1 cellular context compared by ENCODE assay signal in the genomic region with DNA sequence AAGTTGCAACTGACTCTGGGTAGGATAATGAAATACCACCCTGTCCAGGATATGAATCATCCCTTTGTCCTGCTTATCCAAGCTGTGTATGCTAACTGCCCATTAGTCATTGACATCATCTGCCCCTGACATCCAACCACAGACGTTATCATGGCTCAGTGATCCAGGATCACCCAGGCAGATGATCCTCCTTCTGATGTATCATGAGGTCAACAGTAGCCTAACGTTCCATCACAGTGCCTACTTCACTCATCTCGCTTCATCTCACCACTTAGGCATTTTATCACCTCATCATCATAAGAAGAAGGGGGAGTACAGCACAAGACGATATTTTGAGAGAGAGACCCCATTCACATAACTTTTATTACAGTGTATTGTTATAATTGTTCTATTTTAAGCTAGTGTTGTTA.
TF ChIP-seq lines count a peak whose summit lies in the region.

No MANE protein-coding gene starts in this region.

TF ChIP-seq in GM12878, 131 proteins besides CTCF, POLR2A, EP300 and RAD21:
- TF ChIP-seq JUNB (IDR thresholded peaks at IDR 0.05) = no peak
- no peak for TF ChIP-seq MEF2A (IDR thresholded peaks at IDR 0.05; ENCODE audit: insufficient read depth, low read depth, low read length)
- TF ChIP-seq ZNF24 (IDR thresholded peaks at IDR 0.05) = no peak
- TF ChIP-seq SIN3A (IDR thresholded peaks at IDR 0.05; ENCODE audit: low read depth, low read length) = no peak
- TF ChIP-seq ETV6 (conservative IDR thresholded peaks at IDR 0.05 in 1 of 2, IDR thresholded peaks at IDR 0.05 in 1 of 2; ENCODE audit: borderline replicate concordance in 1 of 2, low read depth in 1 of 2) = no peak
- TF ChIP-seq RELA (IDR thresholded peaks at IDR 0.05; ENCODE audit: borderline replicate concordance, partially characterized antibody) = no peak
- no peak for TF ChIP-seq ZZZ3 (IDR thresholded peaks at IDR 0.05; ENCODE audit: control insufficient read depth, insufficient read length, low read depth)
- no peak for TF ChIP-seq JUND (IDR thresholded peaks at IDR 0.05; ENCODE audit: low read depth, low read length)
- no peak for TF ChIP-seq ESRRA (IDR thresholded peaks at IDR 0.05; ENCODE audit: low read length)
- TF ChIP-seq ZNF217 (IDR thresholded peaks at IDR 0.05) = no peak
- TF ChIP-seq TCF3 (IDR thresholded peaks at IDR 0.05; ENCODE audit: borderline replicate concordance, insufficient read depth, low read depth, low read length) = no peak
- TF ChIP-seq BMI1 (IDR thresholded peaks at IDR 0.05; ENCODE audit: borderline replicate concordance) = no peak
- no peak for TF ChIP-seq WRNIP1 (IDR thresholded peaks at IDR 0.05; ENCODE audit: borderline replicate concordance, low read depth, low read length)
- TF ChIP-seq ZNF622 (IDR thresholded peaks at IDR 0.05) = no peak
- no peak for TF ChIP-seq SMARCA5 (IDR thresholded peaks at IDR 0.05)
- TF ChIP-seq POU2F2 (IDR thresholded peaks at IDR 0.05; ENCODE audit: borderline replicate concordance, low read depth, low read length) = no peak
- TF ChIP-seq, protein P1, sequence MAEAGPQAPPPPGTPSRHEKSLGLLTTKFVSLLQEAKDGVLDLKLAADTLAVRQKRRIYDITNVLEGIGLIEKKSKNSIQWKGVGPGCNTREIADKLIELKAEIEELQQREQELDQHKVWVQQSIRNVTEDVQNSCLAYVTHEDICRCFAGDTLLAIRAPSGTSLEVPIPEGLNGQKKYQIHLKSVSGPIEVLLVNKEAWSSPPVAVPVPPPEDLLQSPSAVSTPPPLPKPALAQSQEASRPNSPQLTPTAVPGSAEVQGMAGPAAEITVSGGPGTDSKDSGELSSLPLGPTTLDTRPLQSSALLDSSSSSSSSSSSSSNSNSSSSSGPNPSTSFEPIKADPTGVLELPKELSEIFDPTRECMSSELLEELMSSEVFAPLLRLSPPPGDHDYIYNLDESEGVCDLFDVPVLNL (IDR thresholded peaks at IDR 0.05; ENCODE audit: low read depth, low read length) = no peak
